Comparison of ENCODE assay signal across 10 cellular contexts in the genomic region with DNA sequence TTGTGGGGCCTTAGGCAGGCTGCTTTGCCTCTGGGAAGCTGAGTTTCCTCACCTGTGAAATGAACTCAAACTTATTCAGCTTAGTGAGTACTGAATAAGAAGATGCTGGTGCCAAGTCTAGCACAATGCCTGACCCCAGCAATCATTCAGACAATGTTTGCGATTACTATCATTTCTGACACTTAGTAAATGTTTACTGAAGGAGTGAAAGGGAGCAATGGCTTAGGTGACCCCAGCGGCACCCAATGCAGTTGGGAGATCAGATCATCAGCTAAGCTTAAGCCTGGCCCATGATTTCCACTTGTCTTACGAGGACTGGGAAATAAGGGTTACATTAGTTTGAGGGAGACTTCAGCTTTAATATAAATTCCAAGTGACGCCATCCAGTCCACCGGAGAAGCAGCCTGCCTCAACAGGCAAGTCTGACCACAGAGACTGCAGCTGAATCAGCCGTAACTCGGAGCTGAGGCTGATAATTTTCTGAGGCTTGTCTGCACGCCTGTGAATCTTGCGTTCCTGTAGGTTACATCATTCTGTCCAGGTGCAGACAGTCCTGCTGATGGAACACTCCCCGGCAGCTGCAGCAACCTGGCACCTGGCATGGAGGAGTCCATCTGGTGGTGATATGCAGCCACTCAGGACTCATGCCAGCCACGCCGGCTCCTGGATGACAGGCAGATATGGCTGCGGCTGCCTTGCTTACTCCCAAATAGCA. TPM values are rescaled to one million over a fixed set of nuclear protein-coding genes. Genes with fewer than 3 reads are reported as not detected.
DNase-seq lines count a peak whose midpoint lies in the region; ATAC-seq, FAIRE-seq and TF ChIP-seq lines count a peak whose summit lies in the region.
"Had no signal": no experiment of that assay in that cellular context is flagged by ENCODE, and none has a peak within 500 bp of the region (broad histone marks: within the 10 kb centered on the region; RNA-seq: fewer than 3 reads in every experiment).

No MANE protein-coding gene starts in this region.

- H3K4me3 ChIP-seq in Peyer's patch (no peak overlapping the region), right cardiac atrium (ENCODE audit: low read length) (no peak overlapping the region), uterus (no peak overlapping the region)

- no peak overlapping the region for H3K27ac ChIP-seq in Peyer's patch
- H3K27ac ChIP-seq in right cardiac atrium (ENCODE audit: low read length), result no peak overlapping the region
- no peak overlapping the region for H3K27ac ChIP-seq in uterus
- H3K27ac ChIP-seq: HL-60 had no signal

- H3K36me3 ChIP-seq in Peyer's patch (no peaks in the 10 kb centered on the region), uterus (no peaks in the 10 kb centered on the region)

- no peak for FAIRE-seq in urothelium cell line (lab: Jason Lieb, UNC)

- H3K9me3 ChIP-seq in Peyer's patch (no peaks in the 10 kb centered on the region), right cardiac atrium (ENCODE audit: control insufficient read depth, low read length) (no peaks in the 10 kb centered on the region), uterus (no peaks in the 10 kb centered on the region)

- TF ChIP-seq CTCF in Peyer's patch (IDR thresholded peaks at IDR 0.05), result peak in 3 of 6 experiments; percentile 47 to 51 (median 48)
- no peak for TF ChIP-seq CTCF in uterus (IDR thresholded peaks at IDR 0.05)

- WGBS in right cardiac atrium, result 66% methylated on average over 13 of the region's 13 CpGs

- intact Hi-C loops in right cardiac atrium (cut with DNase I) (loop anchor here in 1 of 4 donors (5.0 kb wide), 1 partner anchor 167 kb away; no protein-coding TSS in a partner anchor), uterus (cut with DNase I; ENCODE audit: low total_unique reads) (no loop called here)

- ATAC-seq in right cardiac atrium (peak in 1 of 2 donors; percentile 10), GM18519 (IDR thresholded peaks at IDR 0.05; ENCODE audit: low FRiP score, unreplicated experiment) (no peak), GM18505 (IDR thresholded peaks at IDR 0.05; ENCODE audit: unreplicated experiment) (no peak)

- DNase-seq in SIG-M5 treated with dmso at 0.1 percent for 504 hours (lab: John Stamatoyannopoulos, UW; ENCODE audit: unreplicated experiment) (peak; percentile 51), SIG-M5 (lab: John Stamatoyannopoulos, UW) (no peak), Peyer's patch (peak in 2 of 3 donors; percentile 75), right cardiac atrium (peak in 2 of 3 donors; percentile 68 to 76), urothelium cell line (ENCODE audit: low spot score) (peak; percentile 53), uterus (no peak)

- H3K4me1 ChIP-seq in Peyer's patch, result no peaks in the 10 kb centered on the region
- no peaks in the 10 kb centered on the region for H3K4me1 ChIP-seq in right cardiac atrium (ENCODE audit: control insufficient read depth, insufficient read depth, low read length)
- H3K4me1 ChIP-seq in uterus, result no peaks in the 10 kb centered on the region

- H3K27me3 ChIP-seq in Peyer's patch (no peaks in the 10 kb centered on the region), right cardiac atrium (ENCODE audit: control insufficient read depth, insufficient read depth) (no peaks in the 10 kb centered on the region), uterus (no peaks in the 10 kb centered on the region)

- TF ChIP-seq POLR2A in Peyer's patch (IDR thresholded peaks at IDR 0.05) (no peak), GM18505 (IDR thresholded peaks at IDR 0.05; ENCODE audit: borderline replicate concordance, extremely low read depth, insufficient read depth, insufficient read length) (no peak), uterus (IDR thresholded peaks at IDR 0.05) (no peak)

RNA-seq across cellular contexts. Expression of a gene that starts 34.8 kb away (rescaled TPM):
- total RNA-seq in Peyer's patch (not detected), right cardiac atrium (10 to 100 TPM; 23.1 to 39.2 (median 30.0) TPM), uterus (1 to 10 TPM in 2 of 4 donors, under 1 TPM in 1, not detected in 1; 0.51 to 5.7 (median 1.7) TPM)
- polyA plus RNA-seq in right cardiac atrium, result 25.0 TPM
- polyA plus RNA-seq: neural cell had no signal

RNA-seq across cellular contexts. Expression of a gene that starts 49.5 kb away (rescaled TPM):
- total RNA-seq in Peyer's patch, result 100 to 1,000 TPM in 3 of 4 donors, 10 to 100 TPM in 1; 60.1 to 180 (median 126) TPM
- 10 to 100 TPM; 44.4 to 56.9 (median 47.8) TPM for total RNA-seq in right cardiac atrium
- 13.2 TPM for polyA plus RNA-seq in right cardiac atrium
- 10 to 100 TPM; 12.4 to 49.5 (median 31.8) TPM for total RNA-seq in uterus

Comparison
In these comparisons a context has a peak if more than half of its experiments do, and no peak if none do; other contexts are left out.
1. DNase-seq: peak in SIG-M5 treated with dmso at 0.1 percent for 504 hours (single experiment), Peyer's patch (2 of 3), right cardiac atrium (2 of 3) and urothelium cell line (single experiment); none in SIG-M5 (single experiment) and uterus (0 of 2).